ENCODE assay signal across 18 cellular contexts in the genomic region with DNA sequence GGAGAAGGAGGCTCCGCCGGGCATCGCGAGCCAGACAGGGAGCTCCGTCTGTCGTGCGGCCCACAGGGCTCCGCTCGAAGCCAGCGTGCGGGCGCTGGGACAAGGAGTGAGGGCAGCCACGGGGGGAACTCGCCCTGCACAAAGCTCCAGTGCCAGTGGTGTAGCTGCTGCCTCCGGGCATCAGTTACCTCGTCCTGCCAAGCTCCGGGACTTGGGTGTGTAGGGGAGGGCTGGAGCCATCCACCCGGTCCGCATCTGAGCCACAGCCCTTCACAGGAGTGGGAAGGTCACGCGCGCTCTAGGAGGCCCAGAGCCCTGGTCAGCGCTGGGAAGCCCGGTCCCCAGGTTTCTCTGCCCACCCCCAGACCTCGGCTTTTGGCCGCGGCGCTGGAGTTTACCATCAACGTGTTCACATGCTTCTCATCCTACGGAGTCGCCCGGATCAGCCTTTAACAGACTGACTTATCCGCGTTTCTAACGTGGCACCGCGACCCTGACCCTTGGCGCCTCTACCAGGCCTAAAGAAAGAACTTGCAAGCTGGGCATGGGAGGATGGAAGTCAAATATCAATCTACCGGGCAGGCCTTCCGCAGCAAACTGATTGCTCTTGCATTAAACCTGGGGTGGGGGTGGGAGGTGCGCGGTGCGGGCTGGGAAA. TPM values are rescaled to one million over a fixed set of nuclear protein-coding genes. Genes with fewer than 3 reads are reported as not detected.
DNase-seq lines count a peak whose midpoint lies in the region; ATAC-seq and TF ChIP-seq lines count a peak whose summit lies in the region.
"Had no signal": no experiment of that assay in that cellular context is flagged by ENCODE, and none has a peak within 500 bp of the region (broad histone marks: within the 10 kb centered on the region; RNA-seq: fewer than 3 reads in every experiment).

No MANE protein-coding gene starts in this region.

- peaks cover 19% of the 10 kb centered on the region for H3K9me3 Mint-ChIP-seq in glutamatergic neuron (ENCODE audit: unreplicated experiment)
- no peaks in the 10 kb centered on the region for H3K9me3 Mint-ChIP-seq in stimulated activated naive CD8-positive, alpha-beta T cell treated with anti-CD3 and anti-CD28 coated beads, Interleukin-15, amount 100 ng/mL, for 72 hours
- H3K9me3 Mint-ChIP-seq: HFFc6 had no signal

- H3K36me3 ChIP-seq in IMR-90 (ENCODE audit: control insufficient read depth, insufficient read depth, low read length) (no peaks in the 10 kb centered on the region), brain microvascular endothelial cell (replicated peaks) (no peaks in the 10 kb centered on the region), osteoblast (ENCODE audit: insufficient read depth, low read length) (no peaks in the 10 kb centered on the region)

- H4K91ac ChIP-seq in IMR-90 (ENCODE audit: insufficient read depth, low read depth, low read length) = peak overlapping the region; percentile 15

- CTCF ChIA-PET in IMR-90 (lab: Yijun Ruan, JAX) = interaction anchor here (0.9 kb wide), 1 partner anchor 14 kb away, joined by 3 read pairs; no protein-coding TSS in a partner anchor

- peak overlapping the region; percentile 59 to 73; a peak in 2 of 4 replicates for H4K8ac ChIP-seq in IMR-90 (ENCODE audit: low read depth in 2 of 2, low read length in 2 of 2)

- H3K79me1 ChIP-seq in IMR-90 (ENCODE audit: low read depth in 1 of 2, low read length in 2 of 2) = peaks cover 24 to 65% of the 10 kb centered on the region in 2 experiments

- peak overlapping the region; percentile 80; the same call in 1 of the 2 replicates for H3K27ac ChIP-seq in IMR-90 (ENCODE audit: insufficient read depth, low read length)
- no peak overlapping the region for H3K27ac ChIP-seq in brain microvascular endothelial cell
- no peak overlapping the region for H3K27ac ChIP-seq in osteoblast (ENCODE audit: low read depth, low read length)
- H3K27ac ChIP-seq: KMS-11 had no signal

- H3K9me3 ChIP-seq in IMR-90 (ENCODE audit: control insufficient read depth, insufficient read depth, low read length) (no peaks in the 10 kb centered on the region), osteoblast (ENCODE audit: low read depth, low read length) (no peaks in the 10 kb centered on the region)

- BruUV-seq in IMR-90 (replicated peaks; lab: Mats Ljungman, UMichigan) = no TSS peak

- no peak for TF ChIP-seq RAD21 in IMR-90 (IDR thresholded peaks at IDR 0.05; ENCODE audit: low read length)

- H3K14ac ChIP-seq in IMR-90 (replicated peaks; ENCODE audit: low read depth, low read length) = peak overlapping the region; percentile 89; the same call in 1 of the 2 replicates

- H2BK5ac ChIP-seq in IMR-90 (ENCODE audit: low read depth, low read length, poor library complexity, severe bottlenecking) = no peak overlapping the region

- peak overlapping the region; percentile 75 for H2AFZ ChIP-seq in IMR-90 (replicated peaks; ENCODE audit: low read length, poor library complexity)
- H2AFZ ChIP-seq in osteoblast (ENCODE audit: low read length) = peak overlapping the region; percentile 82

- DNase-seq in IMR-90 (no peak), brain microvascular endothelial cell (no peak), glutamatergic neuron (no peak), osteoblast (ENCODE audit: insufficient read length, low spot score, missing footprints) (no peak), NCI-H226 (no peak), DMS53 treated with DMSO at 0.1 percent for 48 hours (lab: John Stamatoyannopoulos, UW; ENCODE audit: unreplicated experiment) (no peak)
- no peak for DNase-seq in stimulated activated naive CD8-positive, alpha-beta T cell treated with anti-CD3 and anti-CD28 coated beads, Interleukin-15, amount 100 ng/mL, for 72 hours
- DNase-seq: AML-193, DMS79 treated with DMSO at 0.1 percent for 48 hours, H7, HFFc6, NCI-H1417 treated with DMSO at 0.1 percent for 48 hours, NCI-H187 treated with DMSO at 0.1 percent for 48 hours, NCI-H345, NCI-H524 treated with DMSO at 0.1 percent for 48 hours, SIG-M5 had no signal

- H3K23ac ChIP-seq in IMR-90 (ENCODE audit: low read depth, low read length) = peak overlapping the region; percentile 97; the same call in 1 of the 2 replicates

- H3K79me2 ChIP-seq in osteoblast (ENCODE audit: insufficient read depth, low read length) = peaks cover 73% of the 10 kb centered on the region

- peak overlapping the region; percentile 30; the same call in 1 of the 2 replicates for H2AK5ac ChIP-seq in IMR-90 (ENCODE audit: low read depth, low read length)

- no peaks in the 10 kb centered on the region for H3K36me3 Mint-ChIP-seq in glutamatergic neuron (ENCODE audit: unreplicated experiment)

- TF ChIP-seq CTCF in IMR-90 (conservative IDR thresholded peaks at IDR 0.05; ENCODE audit: low read depth, low read length) (no peak), brain microvascular endothelial cell (IDR thresholded peaks at IDR 0.05; ENCODE audit: low read depth, low read length, missing control alignments) (no peak), glutamatergic neuron (IDR thresholded peaks at IDR 0.05; ENCODE audit: partially characterized antibody, unreplicated experiment) (no peak), osteoblast (IDR thresholded peaks at IDR 0.05; ENCODE audit: extremely low read depth, low read depth, low read length) (no peak)

- peak overlapping the region; percentile 70 for H3K4me3 Mint-ChIP-seq in glutamatergic neuron (ENCODE audit: unreplicated experiment)
- no peak overlapping the region for H3K4me3 Mint-ChIP-seq in stimulated activated naive CD8-positive, alpha-beta T cell treated with anti-CD3 and anti-CD28 coated beads, Interleukin-15, amount 100 ng/mL, for 72 hours
- H3K4me3 Mint-ChIP-seq: CD14-positive monocyte had no signal

- no peak for ATAC-seq in IMR-90 (ENCODE audit: low read depth)
- no peak for ATAC-seq in stimulated activated naive CD8-positive, alpha-beta T cell treated with anti-CD3 and anti-CD28 coated beads, Interleukin-15, amount 100 ng/mL, for 72 hours

- peak overlapping the region; percentile 70; the same call in 1 of the 2 replicates for H2BK120ac ChIP-seq in IMR-90 (ENCODE audit: low read depth, low read length)

- H2AK9ac ChIP-seq in IMR-90 (replicated peaks; ENCODE audit: low read depth, low read length, poor library complexity) = peak overlapping the region; percentile 65

- H3K9ac ChIP-seq in IMR-90 (ENCODE audit: low read depth, low read length) = peak overlapping the region; percentile 40; the same call in 1 of the 2 replicates
- H3K9ac ChIP-seq: KMS-11 had no signal

- peak overlapping the region; percentile 87 for H3K4ac ChIP-seq in IMR-90 (ENCODE audit: low read depth, low read length)

- H3K4me1 Mint-ChIP-seq in glutamatergic neuron (ENCODE audit: low read depth, unreplicated experiment) = peaks cover 42% of the 10 kb centered on the region
- H3K4me1 Mint-ChIP-seq in stimulated activated naive CD8-positive, alpha-beta T cell treated with anti-CD3 and anti-CD28 coated beads, Interleukin-15, amount 100 ng/mL, for 72 hours = peaks cover 17% of the 10 kb centered on the region

- 0 out of 3 replicates have a peak overlapping the region, but pooled peaks have one; percentile 29 for H2BK15ac ChIP-seq in IMR-90 (ENCODE audit: low read depth, low read length)

- H3K18ac ChIP-seq in IMR-90 (ENCODE audit: low read depth, low read length) = peak overlapping the region; percentile 63; the same call in 1 of the 2 replicates

- dilution Hi-C loops in IMR-90 (cut with HindIII; ENCODE audit: low sequenced_read_pairs, unreplicated experiment) = no loop called here

- intact Hi-C loops in IMR-90 (cut with micrococcal nuclease) = loop anchor here (10.0 kb wide), 2 partner anchors 534 to 1144 kb away; no protein-coding TSS in a partner anchor

- H3K56ac ChIP-seq in IMR-90 (ENCODE audit: extremely low read depth, insufficient read depth, low read length) = no peak overlapping the region; the same call in 1 of the 2 replicates

- H3K4me2 ChIP-seq in IMR-90 (ENCODE audit: low read depth, low read length) = peak overlapping the region; percentile 91
- H3K4me2 ChIP-seq in osteoblast (ENCODE audit: insufficient read depth, low read length) = peak overlapping the region; percentile 83
- H3K4me2 ChIP-seq: KMS-11 had no signal

- H3K27ac Mint-ChIP-seq in glutamatergic neuron (ENCODE audit: unreplicated experiment) = no peak overlapping the region
- no peak overlapping the region for H3K27ac Mint-ChIP-seq in stimulated activated naive CD8-positive, alpha-beta T cell treated with anti-CD3 and anti-CD28 coated beads, Interleukin-15, amount 100 ng/mL, for 72 hours
- H3K27ac Mint-ChIP-seq: CD14-positive monocyte, HFFc6 had no signal

- H3K4me3 ChIP-seq in IMR-90 (ENCODE audit: insufficient read depth, low read depth, low read length) = no peak overlapping the region
- peak overlapping the region; percentile 3 for H3K4me3 ChIP-seq in brain microvascular endothelial cell (ENCODE audit: low read depth, low read length)
- H3K4me3 ChIP-seq in osteoblast (ENCODE audit: insufficient read depth, low read length) = no peak overlapping the region

- H3K27me3 ChIP-seq in IMR-90 (ENCODE audit: control insufficient read depth, insufficient read depth, low read length) = no peaks in the 10 kb centered on the region
- H3K27me3 ChIP-seq in brain microvascular endothelial cell (replicated peaks) = peaks cover 23% of the 10 kb centered on the region
- no peaks in the 10 kb centered on the region for H3K27me3 ChIP-seq in osteoblast (ENCODE audit: insufficient read depth, low read length)

- peak overlapping the region; percentile 69 for H4K5ac ChIP-seq in IMR-90 (ENCODE audit: low read depth, low read length)

- H3K27me3 Mint-ChIP-seq in glutamatergic neuron (ENCODE audit: unreplicated experiment) = peaks cover 25% of the 10 kb centered on the region
- H3K27me3 Mint-ChIP-seq in stimulated activated naive CD8-positive, alpha-beta T cell treated with anti-CD3 and anti-CD28 coated beads, Interleukin-15, amount 100 ng/mL, for 72 hours = peaks cover 69% of the 10 kb centered on the region

- in situ Hi-C loops in IMR-90 (cut with MboI; ENCODE audit: low sequenced_read_pairs) = no loop called here
- in situ Hi-C loops in brain microvascular endothelial cell (cut with HindIII; ENCODE audit: low pct_ligation_motif_present, low sequenced_read_pairs) = no loop called here

- H4K20me1 ChIP-seq in IMR-90 (ENCODE audit: insufficient read depth, low read length) (no peaks in the 10 kb centered on the region), osteoblast (ENCODE audit: insufficient read depth, low read length) (no peaks in the 10 kb centered on the region)

- 0 out of 2 replicates have a peak, but pooled peaks cover 7% of the 10 kb centered on the region for H3K9me1 ChIP-seq in IMR-90 (ENCODE audit: insufficient read depth, low read length)

- H2BK20ac ChIP-seq in IMR-90 (ENCODE audit: low read depth, low read length) = no peak overlapping the region

- 56% methylated on average over 6 of the region's 43 CpGs; no CpG with 5 or more reads in 1 of the 2 experiments for WGBS in IMR-90 (ENCODE audit: extremely low coverage in 2 of 2, insufficient read length in 1 of 2), 2 experiments

- TF ChIP-seq POLR2A in IMR-90 (IDR thresholded peaks at IDR 0.05; ENCODE audit: low read depth, low read length) = no peak

- POLR2A ChIA-PET in IMR-90 (lab: Charles Lee; ENCODE audit: unreplicated experiment) = no interaction called here

- H3K4me1 ChIP-seq in IMR-90 (ENCODE audit: control insufficient read depth, insufficient read depth, low read length) (peaks cover 20% of the 10 kb centered on the region), osteoblast (ENCODE audit: insufficient read depth, low read length) (peaks cover 39% of the 10 kb centered on the region)

RNA-seq across cellular contexts. Expression of a gene that starts 8.4 kb away (rescaled TPM):
- total RNA-seq in IMR-90 (2012; rRNA removed) (5.0 and 5.7 TPM in 2 replicates), glutamatergic neuron (ENCODE audit: unreplicated experiment) (16.6 TPM), osteoblast (3.6 and 5.0 TPM in 2 replicates)
- polyA plus RNA-seq in IMR-90 (2012; rRNA removed) = 15.8 and 16.8 TPM in 2 replicates
- polyA plus RNA-seq in IMR-90 (2012; cell fraction: cytosol; rRNA removed) = 9.1 and 12.2 TPM in 2 replicates
- 32.9 and 37.2 TPM in 2 replicates for polyA plus RNA-seq in IMR-90 (2012; cell fraction: nucleus; rRNA removed; ENCODE audit: low replicate concordance)
